Comparison of ENCODE assay signal across 21 cellular contexts in the genomic region with DNA sequence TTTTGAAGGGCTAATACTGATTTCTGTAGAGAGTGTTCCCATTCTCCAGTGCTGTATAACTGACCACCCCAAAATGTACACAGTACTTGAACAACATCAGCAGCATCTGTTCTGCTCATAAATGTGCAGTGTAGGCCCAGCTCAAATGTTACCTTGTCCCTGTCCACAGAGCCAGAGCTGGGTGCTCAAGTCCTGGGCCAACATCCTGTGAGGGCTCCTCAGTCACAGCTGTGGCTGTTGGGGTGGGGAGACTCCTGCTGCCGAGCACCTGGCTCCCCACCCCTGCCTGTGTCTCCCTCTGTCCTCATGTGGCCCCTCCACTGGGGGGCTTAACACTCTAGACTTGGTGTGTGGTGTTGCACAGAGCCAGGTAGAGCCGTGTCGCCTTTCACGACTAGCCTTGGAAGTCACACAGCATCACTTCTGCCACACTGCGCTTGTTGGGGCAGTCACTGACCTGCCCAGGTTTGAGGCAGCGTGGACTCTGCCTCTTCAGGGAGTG.
"Had no signal": no experiment of that assay in that cellular context is flagged by ENCODE, and none has a peak within 500 bp of the region (broad histone marks: within the 10 kb centered on the region; RNA-seq: fewer than 3 reads in every experiment).

No MANE protein-coding gene starts in this region.

- H3K27me3 Mint-ChIP-seq: activated CD4-positive, alpha-beta T cell treated with anti-CD3 and anti-CD28 coated beads, Interleukin-2, amount 10 ng/mL, durations not matched to agents 24 days and 14 days; activated naive CD8-positive, alpha-beta T cell; naive thymus-derived CD4-positive, alpha-beta T cell had no signal

- H3K27ac ChIP-seq: body of pancreas, epithelial cell of prostate, foreskin keratinocyte, neutrophil, pancreas, stomach had no signal

- H3K4me1 Mint-ChIP-seq: endodermal cell had no signal

- H3K4me3 ChIP-seq: body of pancreas, dorsolateral prefrontal cortex, pancreas, smooth muscle cell, stomach had no signal

- H3K9me3 ChIP-seq: body of pancreas, neutrophil, pancreas, stomach had no signal

- H3K27me3 ChIP-seq: body of pancreas, dorsolateral prefrontal cortex, foreskin keratinocyte, neutrophil, pancreas, stomach had no signal

- H3K4me1 ChIP-seq: body of pancreas, foreskin keratinocyte, pancreas had no signal

- H3K4me3 Mint-ChIP-seq: activated CD4-positive, alpha-beta T cell treated with anti-CD3 and anti-CD28 coated beads, Interleukin-2, amount 10 ng/mL, durations not matched to agents 24 days and 14 days; activated naive CD8-positive, alpha-beta T cell; endodermal cell; naive thymus-derived CD4-positive, alpha-beta T cell had no signal

- ATAC-seq: body of pancreas; foreskin keratinocyte; naive thymus-derived CD4-positive, alpha-beta T cell; pancreas; sciatic nerve had no signal

- H3K9me3 Mint-ChIP-seq: activated CD4-positive, alpha-beta T cell treated with anti-CD3 and anti-CD28 coated beads, Interleukin-2, amount 10 ng/mL, durations not matched to agents 24 days and 14 days; endodermal cell had no signal

- DNase-seq: activated CD4-positive, alpha-beta T cell treated with anti-CD3 and anti-CD28 coated beads, Interleukin-2, amount 10 ng/mL, durations not matched to agents 24 days and 14 days; activated CD8-positive, alpha-beta memory T cell treated with anti-CD3 and anti-CD28 coated beads, Interleukin-2, amount 50 U/mL, for 48 hours; amygdala; body of pancreas; central memory CD4-positive, alpha-beta T cell; dorsolateral prefrontal cortex; endodermal cell; foreskin keratinocyte; mesenchymal stem cell; naive thymus-derived CD4-positive, alpha-beta T cell; pancreas; stimulated activated CD4-positive, alpha-beta T cell treated with anti-CD3 and anti-CD28 coated beads, Interleukin-4, amount 100 ng/mL, for 1 hour; stomach; T-helper 1 cell; T-helper 9 cell; trophoblast cell had no signal

- H3K27ac Mint-ChIP-seq: activated CD4-positive, alpha-beta T cell treated with anti-CD3 and anti-CD28 coated beads, Interleukin-2, amount 10 ng/mL, durations not matched to agents 24 days and 14 days; endodermal cell had no signal
